Comparison of ENCODE assay signal across 15 cellular contexts in genomic region chr2:196613302-196613701, GRCh38.
"Had no signal": no experiment of that assay in that cellular context is flagged by ENCODE, and none has a peak within 500 bp of the region (broad histone marks: within the 10 kb centered on the region; RNA-seq: fewer than 3 reads in every experiment).

No MANE protein-coding gene starts in this region.

- H3K4me1 ChIP-seq: thyroid gland had no signal

- H3K36me3 ChIP-seq: thyroid gland had no signal

- DNase-seq: activated CD4-positive, alpha-beta T cell treated with anti-CD3 and anti-CD28 coated beads, Interleukin-2, amount 10 ng/mL, durations not matched to agents 7 days and 5 days; activated CD8-positive, alpha-beta T cell treated with anti-CD3 and anti-CD28 coated beads, Interleukin-2, amount 10 ng/mL, durations not matched to agents 7 days and 5 days; activated naive CD4-positive, alpha-beta T cell treated with anti-CD3 and anti-CD28 coated beads, Interleukin-2, amount 50 U/mL, for 16 hours; activated T-cell treated with anti-CD3 and anti-CD28 coated beads, Interleukin-2, amount 50 U/mL, for 24 hours; aorta; cortex of kidney; kidney; natural killer cell; stimulated activated CD4-positive, alpha-beta T cell treated with anti-CD3 and anti-CD28 coated beads, Interleukin-12 subunit alpha, Interleukin-12 subunit beta, amount 100 ng/mL, for 4 hours; stimulated activated CD4-positive, alpha-beta T cell treated with anti-CD3 and anti-CD28 coated beads, Interleukin-1b, Interleukin-23, amount 100 ng/mL, for 48 hours; stimulated activated CD8-positive, alpha-beta memory T cell treated with anti-CD3 and anti-CD28 coated beads, Interleukin-4, amount 100 ng/mL, for 48 hours; stimulated activated naive CD4-positive, alpha-beta T cell; thyroid gland had no signal

- H3K4me3 ChIP-seq: lung, thyroid gland had no signal

- H3K9me3 ChIP-seq: thyroid gland had no signal

- H3K27ac ChIP-seq: thyroid gland had no signal

- ATAC-seq: activated CD8-positive, alpha-beta T cell treated with anti-CD3 and anti-CD28 coated beads, Interleukin-2, amount 10 ng/mL, durations not matched to agents 7 days and 5 days; left lobe of liver; natural killer cell had no signal

- H3K27me3 ChIP-seq: thyroid gland had no signal
